21 cellular contexts compared by ENCODE assay signal in the genomic region with DNA sequence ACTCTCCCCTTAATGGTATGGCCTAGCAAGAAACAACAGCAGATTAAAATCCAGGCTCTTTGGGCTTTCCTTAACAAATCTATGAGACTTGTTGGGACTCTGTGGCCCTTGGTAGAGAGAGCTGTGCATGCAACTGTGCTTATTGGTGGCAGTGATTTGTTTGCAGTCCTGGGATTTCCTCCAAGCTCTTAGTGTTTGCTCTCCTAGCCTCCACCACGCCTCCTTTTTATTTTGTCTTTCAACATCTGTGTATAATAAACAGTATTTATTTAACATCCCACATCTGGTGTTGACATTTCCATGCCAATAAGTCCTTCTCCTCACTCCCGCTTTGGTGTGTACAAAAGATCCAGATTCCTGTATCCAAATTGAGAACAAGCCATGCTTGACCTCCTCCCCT. TPM values are rescaled to one million over a fixed set of nuclear protein-coding genes. Genes with fewer than 3 reads are reported as not detected.
DNase-seq lines count a peak whose midpoint lies in the region; ATAC-seq and TF ChIP-seq lines count a peak whose summit lies in the region.
"Had no signal": no experiment of that assay in that cellular context is flagged by ENCODE, and none has a peak within 500 bp of the region (broad histone marks: within the 10 kb centered on the region; RNA-seq: fewer than 3 reads in every experiment).

No MANE protein-coding gene starts in this region.

- DNase-seq in AG10803 (ENCODE audit: low read depth) (peak; percentile 3), NCI-H69 (lab: John Stamatoyannopoulos, UW) (peak; percentile 23), fibroblast of mammary gland (ENCODE audit: low read depth) (peak; percentile 6), left lobe of liver (ENCODE audit: low spot score) (no peak), NCI-H2107 (lab: John Stamatoyannopoulos, UW) (no peak), NCI-H1048 (lab: John Stamatoyannopoulos, UW) (no peak)
- DNase-seq: CD4-positive, alpha-beta T cell; GF-D8; IMR-90; MG63; NCI-H1092; NCI-H1436 treated with DMSO at 0.1 percent for 48 hours; NCI-H2081; NCI-H446 treated with DMSO at 0.1 percent for 48 hours had no signal

- H3K4me3 ChIP-seq in AG10803 (ENCODE audit: low read length) (no peak overlapping the region), fibroblast of mammary gland (ENCODE audit: control insufficient read depth, low read depth, low read length) (no peak overlapping the region)
- H3K4me3 ChIP-seq: GM12878, MG63, SJSA1 had no signal

- TF ChIP-seq CTCF in AG10803 (conservative IDR thresholded peaks at IDR 0.05; ENCODE audit: low read length) = no peak
- TF ChIP-seq CTCF in fibroblast of mammary gland (conservative IDR thresholded peaks at IDR 0.05; ENCODE audit: control insufficient read depth, insufficient read depth, low read depth, low read length) = no peak

- peak; percentile 67 for ATAC-seq in left lobe of liver
- no peak for ATAC-seq in HG02852 (IDR thresholded peaks at IDR 0.05; ENCODE audit: unreplicated experiment)
- ATAC-seq in GM21526 (IDR thresholded peaks at IDR 0.05; ENCODE audit: low FRiP score, unreplicated experiment) = no peak
- ATAC-seq: GM12878, Panc1 had no signal

RNA-seq across cellular contexts. Expression of a gene that starts 3.1 kb away (rescaled TPM):
- not detected for total RNA-seq in left lobe of liver
- total RNA-seq: Caco-2; CD4-positive, alpha-beta T cell; GM12878; HT1080; IMR-90; SJSA1 had no signal

RNA-seq across cellular contexts. Expression of a gene that starts 48.8 kb away (rescaled TPM):
- 35.2 TPM for total RNA-seq in left lobe of liver

RNA-seq across cellular contexts. Expression of a gene that starts 56.2 kb away (rescaled TPM):
- total RNA-seq in left lobe of liver = 3.6 TPM
- total RNA-seq: CD4-positive, alpha-beta T cell; GM12878 had no signal

Comparison
In these comparisons a context has a peak if more than half of its experiments do, and no peak if none do; other contexts are left out.
1. DNase-seq: peak in AG10803 (single experiment), NCI-H69 (single experiment) and fibroblast of mammary gland (single experiment); none in left lobe of liver (single experiment), NCI-H2107 (single experiment) and NCI-H1048 (single experiment).